8 cellular contexts compared by ENCODE assay signal in the genomic region with DNA sequence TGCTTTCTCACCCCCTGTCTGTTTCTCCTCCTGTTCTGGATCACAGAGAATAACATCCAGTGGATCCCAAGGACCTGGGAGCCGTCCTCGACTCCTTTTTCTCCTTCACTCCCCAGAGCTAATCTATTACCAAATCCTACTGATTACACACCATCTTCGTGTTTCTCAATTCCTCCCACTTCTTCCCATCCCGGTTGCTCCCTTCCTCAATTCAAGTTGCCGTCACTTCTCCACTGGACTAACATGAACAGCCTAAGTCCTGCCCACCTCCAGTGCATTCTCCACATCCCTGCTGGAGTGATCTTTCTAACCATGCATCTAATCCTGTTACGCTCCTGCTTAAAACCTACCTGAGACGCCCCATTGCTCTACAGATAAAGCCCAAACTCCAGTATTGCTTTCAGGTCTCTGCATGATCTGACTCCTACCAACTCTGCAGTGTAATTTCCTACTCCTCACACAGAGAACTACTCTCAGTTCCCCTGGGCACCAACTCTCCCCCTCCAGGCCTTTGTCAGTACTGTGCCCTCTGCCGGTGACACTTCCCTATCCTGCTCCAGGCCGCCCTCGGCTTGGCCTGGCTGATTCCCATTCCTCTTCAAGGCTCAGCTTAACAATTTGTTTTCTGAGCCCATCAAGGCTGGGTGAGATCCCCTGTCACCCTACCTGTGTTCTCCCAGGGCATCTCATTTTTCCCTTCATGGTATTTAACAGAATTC. TPM values are rescaled to one million over a fixed set of nuclear protein-coding genes. Genes with fewer than 3 reads are reported as not detected.
DNase-seq lines count a peak whose midpoint lies in the region; ATAC-seq and TF ChIP-seq lines count a peak whose summit lies in the region.

No MANE protein-coding gene starts in this region.

- H3K36me3 ChIP-seq in CD8-positive, alpha-beta T cell (ENCODE audit: insufficient read depth, low read length), result no peaks in the 10 kb centered on the region

- no peaks in the 10 kb centered on the region for H3K27me3 Mint-ChIP-seq in CD8-positive, alpha-beta T cell (ENCODE audit: low read depth)

- peaks cover 58% of the 10 kb centered on the region for H3K4me1 Mint-ChIP-seq in CD8-positive, alpha-beta T cell (ENCODE audit: low read depth)

- H3K4me3 ChIP-seq in CD8-positive, alpha-beta T cell (ENCODE audit: low read depth, low read length), result no peak overlapping the region
- H3K4me3 ChIP-seq in fibroblast of villous mesenchyme (ENCODE audit: low read depth, low read length) (no peak overlapping the region), foreskin fibroblast (ENCODE audit: low read depth in 1 of 2, low read length in 2 of 2) (no peak overlapping the region)

- H3K4me3 Mint-ChIP-seq in CD8-positive, alpha-beta T cell, result peak overlapping the region; percentile 57

- DNase-seq in CD8-positive, alpha-beta T cell, result no peak
- DNase-seq in SHP77 treated with DMSO at 0.1 percent for 48 hours (lab: John Stamatoyannopoulos, UW), result peak; percentile 12
- no peak for DNase-seq in fibroblast of villous mesenchyme (ENCODE audit: low read depth)
- DNase-seq in pons (ENCODE audit: low spot score), result peak; percentile 67
- DNase-seq in AG20443 (ENCODE audit: low spot score), result no peak
- DNase-seq in foreskin fibroblast, result no peak

- H3K36me3 Mint-ChIP-seq in CD8-positive, alpha-beta T cell, result peaks cover 14% of the 10 kb centered on the region

- H3K27me3 ChIP-seq in CD8-positive, alpha-beta T cell (ENCODE audit: insufficient read depth, low read length), result no peaks in the 10 kb centered on the region

- H3K9me3 Mint-ChIP-seq in CD8-positive, alpha-beta T cell, result peaks cover 9% of the 10 kb centered on the region

- no peak for TF ChIP-seq CTCF in CD8-positive, alpha-beta T cell (IDR thresholded peaks at IDR 0.05)
- peak; percentile 27 for TF ChIP-seq CTCF in fibroblast of villous mesenchyme (IDR thresholded peaks at IDR 0.05; ENCODE audit: insufficient read depth, low read depth, low read length)
- no peak for TF ChIP-seq CTCF in foreskin fibroblast (IDR thresholded peaks at IDR 0.05; ENCODE audit: low read depth, low read length)

- H3K4me1 ChIP-seq in CD8-positive, alpha-beta T cell (ENCODE audit: insufficient read depth, low read length), result peaks cover 49% of the 10 kb centered on the region

- POLR2A ChIA-PET in CD8-positive, alpha-beta T cell (lab: Charles Lee), result interaction anchor here (0.9 kb wide), 1 partner anchor 23 kb away, joined by 4 read pairs; no protein-coding TSS in a partner anchor

- CTCF ChIA-PET in CD8-positive, alpha-beta T cell (lab: Charles Lee), result interaction anchor here (0.6 to 1.5 kb wide), 5 partner anchors 12 to 66 kb away, joined by 3 to 10 read pairs (median 3); no protein-coding TSS in a partner anchor

- no peak overlapping the region for H3K27ac ChIP-seq in CD8-positive, alpha-beta T cell (ENCODE audit: low read depth, low read length)

- intact Hi-C loops in CD8-positive, alpha-beta T cell (cut with DNase I, micrococcal nuclease), result no loop called here

- H3K27ac Mint-ChIP-seq in CD8-positive, alpha-beta T cell, result no peak overlapping the region

- no peaks in the 10 kb centered on the region for H3K9me3 ChIP-seq in CD8-positive, alpha-beta T cell (ENCODE audit: low read length)

- ATAC-seq in CD8-positive, alpha-beta T cell, result no peak
- ATAC-seq in GM19351 (IDR thresholded peaks at IDR 0.05; ENCODE audit: unreplicated experiment) (peak; percentile 75), HG03354 (IDR thresholded peaks at IDR 0.05; ENCODE audit: poor library complexity, severe bottlenecking, unreplicated experiment) (peak; percentile 87)

RNA-seq across cellular contexts. Expression of a gene that starts 2.4 kb away (rescaled TPM):
- under 1 TPM; 0.30 to 0.47 TPM for total RNA-seq in CD8-positive, alpha-beta T cell
- total RNA-seq in fibroblast of villous mesenchyme, result not detected in 2 replicates

RNA-seq across cellular contexts. Expression of a gene that starts 26.9 kb away (rescaled TPM):
- 1 to 10 TPM; 5.6 to 6.6 TPM for total RNA-seq in CD8-positive, alpha-beta T cell
- not detected in 2 replicates for total RNA-seq in fibroblast of villous mesenchyme

RNA-seq across cellular contexts. Expression of a gene that starts 33.4 kb away (rescaled TPM):
- not detected for total RNA-seq in CD8-positive, alpha-beta T cell
- under 0.01 TPM in 1 of 2 replicates, not detected in the other for total RNA-seq in fibroblast of villous mesenchyme

RNA-seq across cellular contexts. Expression of a gene that starts 48.3 kb away (rescaled TPM):
- 1 to 10 TPM; 3.8 to 6.3 TPM for total RNA-seq in CD8-positive, alpha-beta T cell
- 5.8 and 6.0 TPM in 2 replicates for total RNA-seq in fibroblast of villous mesenchyme

Comparison
In these comparisons a context has a peak if more than half of its experiments do, and no peak if none do; other contexts are left out.
1. DNase-seq: peak in SHP77 treated with DMSO at 0.1 percent for 48 hours (single experiment) and pons (single experiment); none in CD8-positive, alpha-beta T cell (0 of 7), fibroblast of villous mesenchyme (single experiment), AG20443 (single experiment) and foreskin fibroblast (0 of 2).